ENCODE assay signal across 21 cellular contexts in the genomic region with DNA sequence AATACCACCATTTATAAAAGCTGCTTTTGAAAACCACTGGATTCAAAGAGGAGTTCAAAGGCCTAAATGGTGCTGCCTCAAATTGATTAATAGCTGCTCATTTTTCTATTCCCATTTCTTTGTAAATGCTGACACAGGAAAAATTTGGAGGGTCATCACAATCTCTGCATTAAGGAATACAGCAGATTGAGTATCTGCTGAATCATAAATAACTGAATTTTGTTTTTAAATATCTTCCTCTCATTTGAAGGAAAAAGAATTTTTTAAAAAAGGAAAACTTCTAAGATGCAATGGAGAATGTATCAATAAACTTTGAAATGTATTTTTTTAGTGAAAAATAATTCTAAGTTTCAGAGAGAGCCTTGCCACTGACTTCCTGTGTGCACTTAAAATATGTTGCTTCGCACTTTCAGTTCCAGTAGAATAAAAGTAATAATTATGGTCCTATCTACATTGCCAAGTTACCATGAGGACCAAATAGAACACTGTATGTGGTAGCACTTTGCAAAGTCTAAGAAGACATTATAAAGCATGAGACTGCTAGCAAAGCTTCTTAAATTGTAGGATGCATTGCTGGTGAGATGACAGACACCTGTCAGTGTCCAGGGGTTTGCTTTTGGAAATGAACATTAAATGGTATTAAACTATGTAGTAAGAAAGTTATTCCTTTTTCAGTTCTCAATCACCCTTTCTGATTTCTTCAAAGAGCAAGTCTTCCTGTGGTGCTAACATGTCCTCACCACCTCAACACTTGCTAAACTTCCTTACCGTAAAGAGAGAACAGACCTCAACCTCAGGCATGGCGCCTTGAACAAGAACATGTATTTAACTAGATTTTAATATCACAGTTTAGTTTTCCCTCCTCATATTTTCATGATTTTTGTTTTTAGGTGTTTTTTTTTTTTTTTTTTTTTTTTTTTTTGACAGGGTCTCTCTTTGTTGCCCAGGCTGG.
"Had no signal": no experiment of that assay in that cellular context is flagged by ENCODE, and none has a peak within 500 bp of the region (broad histone marks: within the 10 kb centered on the region; RNA-seq: fewer than 3 reads in every experiment).

No MANE protein-coding gene starts in this region.

- FAIRE-seq: small intestine had no signal

- H3K4me1 Mint-ChIP-seq: activated CD4-positive, alpha-beta memory T cell treated with anti-CD3 and anti-CD28 coated beads, Interleukin-2, amount 10 ng/mL, durations not matched to agents 7 days and 5 days; natural killer cell had no signal

- DNase-seq: activated CD4-positive, alpha-beta memory T cell treated with anti-CD3 and anti-CD28 coated beads, Interleukin-2, amount 10 ng/mL, durations not matched to agents 7 days and 5 days; activated CD4-positive, alpha-beta T cell treated with anti-CD3 and anti-CD28 coated beads for 36 hours; activated naive CD4-positive, alpha-beta T cell treated with anti-CD3 and anti-CD28 coated beads, Interleukin-2, amount 50 U/mL, for 16 hours; activated T-cell treated with anti-CD3 and anti-CD28 coated beads, Interleukin-2, amount 50 U/mL, for 24 hours; adrenal gland; erythroblast; islet precursor cell; mucosa of descending colon; natural killer cell; posterior cingulate gyrus; small intestine; stimulated activated CD4-positive, alpha-beta T cell treated with anti-CD3 and anti-CD28 coated beads, Interleukin-4, amount 100 ng/mL, for 4 hours; stimulated activated CD8-positive, alpha-beta memory T cell treated with anti-CD3 and anti-CD28 coated beads, Interleukin-4, amount 100 ng/mL, for 48 hours; stimulated activated naive CD4-positive, alpha-beta T cell treated with Interleukin-2 at 50 U/mL for 16 hours; testis; upper lobe of left lung; WERI-Rb-1 had no signal

- H3K27ac ChIP-seq: adrenal gland, cardiac muscle cell, neutrophil, upper lobe of left lung, WERI-Rb-1 had no signal

- H3K4me3 ChIP-seq: adrenal gland, cardiac muscle cell, gastroesophageal sphincter, mucosa of descending colon, testis, upper lobe of left lung had no signal

- H3K27me3 ChIP-seq: adrenal gland, cardiac muscle cell, gastroesophageal sphincter, neutrophil, testis, upper lobe of left lung had no signal

- H3K36me3 Mint-ChIP-seq: natural killer cell had no signal

- H3K27me3 Mint-ChIP-seq: activated CD4-positive, alpha-beta T cell treated with anti-CD3 and anti-CD28 coated beads for 36 hours; activated T-cell treated with anti-CD3 and anti-CD28 coated beads, Interleukin-2, amount 50 U/mL, for 24 hours had no signal

- H3K36me3 ChIP-seq: adrenal gland, cardiac muscle cell, gastroesophageal sphincter, neutrophil, upper lobe of left lung, WERI-Rb-1 had no signal

- ATAC-seq: mucosa of descending colon, natural killer cell had no signal

- H3K9me3 Mint-ChIP-seq: activated CD4-positive, alpha-beta memory T cell treated with anti-CD3 and anti-CD28 coated beads, Interleukin-2, amount 10 ng/mL, durations not matched to agents 7 days and 5 days; natural killer cell had no signal

- H3K9me3 ChIP-seq: adrenal gland, gastroesophageal sphincter, mucosa of descending colon, neutrophil, testis, upper lobe of left lung had no signal

- H3K4me3 Mint-ChIP-seq: activated CD4-positive, alpha-beta memory T cell treated with anti-CD3 and anti-CD28 coated beads, Interleukin-2, amount 10 ng/mL, durations not matched to agents 7 days and 5 days; activated CD4-positive, alpha-beta T cell treated with anti-CD3 and anti-CD28 coated beads for 36 hours; activated T-cell treated with anti-CD3 and anti-CD28 coated beads, Interleukin-2, amount 50 U/mL, for 24 hours; natural killer cell; T-helper 1 cell treated with Interleukin-12 subunit alpha and Interleukin-12 subunit beta and Interleukin-4 antibody, amounts not matched to agents 30 μg/mL and 1 μg/mL, for 36 hours had no signal

- H3K4me1 ChIP-seq: adrenal gland, gastroesophageal sphincter, testis, upper lobe of left lung had no signal

- H3K27ac Mint-ChIP-seq: activated CD4-positive, alpha-beta memory T cell treated with anti-CD3 and anti-CD28 coated beads, Interleukin-2, amount 10 ng/mL, durations not matched to agents 7 days and 5 days; activated CD4-positive, alpha-beta T cell treated with anti-CD3 and anti-CD28 coated beads for 36 hours; activated T-cell treated with anti-CD3 and anti-CD28 coated beads, Interleukin-2, amount 50 U/mL, for 24 hours; natural killer cell; T-helper 1 cell treated with Interleukin-12 subunit alpha and Interleukin-12 subunit beta and Interleukin-4 antibody, amounts not matched to agents 30 μg/mL and 1 μg/mL, for 36 hours had no signal
